20 cellular contexts compared by ENCODE assay signal in the genomic region with DNA sequence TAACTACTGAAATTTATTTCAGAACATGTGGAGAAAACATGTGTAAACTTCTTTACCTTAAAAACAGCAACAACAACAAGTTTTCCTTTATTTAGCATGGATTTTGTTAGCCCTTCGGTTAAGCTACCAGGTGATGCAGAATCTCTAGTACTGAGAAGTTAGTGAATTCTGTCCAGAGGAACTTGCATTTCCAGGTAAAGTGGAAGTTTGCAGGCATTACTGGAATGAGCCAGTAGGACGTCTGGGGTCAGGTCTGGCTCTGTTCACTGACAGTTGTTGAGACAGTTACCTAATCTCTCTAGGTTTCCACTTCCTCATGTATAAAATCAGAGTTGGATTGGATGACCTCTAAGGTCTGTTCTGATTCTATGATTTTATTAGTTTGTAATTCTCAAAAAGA.
DNase-seq lines count a peak whose midpoint lies in the region; ATAC-seq and TF ChIP-seq lines count a peak whose summit lies in the region.
"Had no signal": no experiment of that assay in that cellular context is flagged by ENCODE, and none has a peak within 500 bp of the region (broad histone marks: within the 10 kb centered on the region; RNA-seq: fewer than 3 reads in every experiment).

No MANE protein-coding gene starts in this region.

- TF ChIP-seq CTCF in endodermal cell (conservative IDR thresholded peaks at IDR 0.05) (peak; percentile 66), neural progenitor cell (IDR thresholded peaks at IDR 0.05) (peak; percentile 5), ascending aorta (IDR thresholded peaks at IDR 0.05) (no peak)

- DNase-seq in DMS53 (lab: John Stamatoyannopoulos, UW) = peak; percentile 22
- DNase-seq in DMS53 treated with DMSO at 0.1 percent for 48 hours (lab: John Stamatoyannopoulos, UW; ENCODE audit: unreplicated experiment) = no peak
- no peak for DNase-seq in endodermal cell
- no peak for DNase-seq in neural progenitor cell (ENCODE audit: low spot score)
- no peak for DNase-seq in NCI-H2107 (lab: John Stamatoyannopoulos, UW)
- no peak for DNase-seq in effector memory CD8-positive, alpha-beta T cell
- no peak for DNase-seq in ascending aorta (ENCODE audit: low spot score in 2 of 2)
- DNase-seq: Caco-2; CD4-positive, CD25-positive, alpha-beta regulatory T cell; CD8-positive, alpha-beta T cell; DMS153; DMS79 treated with DMSO at 0.1 percent for 48 hours; GF-D8; GOT3; HFFc6 had no signal

- H4K20me1 ChIP-seq in neural progenitor cell (ENCODE audit: low read depth) = no peaks in the 10 kb centered on the region
- H4K20me1 ChIP-seq: BLaER1 had no signal

- no peak overlapping the region for H3K4me2 ChIP-seq in neural progenitor cell
- H3K4me2 ChIP-seq: BLaER1 had no signal

- H3K79me2 ChIP-seq in neural progenitor cell (ENCODE audit: low read depth) = no peaks in the 10 kb centered on the region

- no peak for ATAC-seq in effector memory CD8-positive, alpha-beta T cell (replicated peaks)
- ATAC-seq: CD8-positive, alpha-beta T cell had no signal

- 80 to 83% methylated on average over 1 to 2 of the region's 2 CpGs for WGBS in endodermal cell (ENCODE audit: insufficient coverage in 1 of 2, insufficient read length in 1 of 2), 2 experiments

- H3K9ac ChIP-seq in endodermal cell (ENCODE audit: extremely low read depth, low read length, poor library complexity, severe bottlenecking) (no peak overlapping the region), neural progenitor cell (no peak overlapping the region)
- H3K9ac ChIP-seq: BLaER1 had no signal

- no peak overlapping the region for H2AFZ ChIP-seq in neural progenitor cell (replicated peaks)

- H3F3A ChIP-seq in neural progenitor cell (ENCODE audit: low read depth) = peaks cover 19% of the 10 kb centered on the region

- no peak overlapping the region for H3K4me3 ChIP-seq in endodermal cell (ENCODE audit: low read length)
- H3K4me3 ChIP-seq in neural progenitor cell = no peak overlapping the region
- H3K4me3 ChIP-seq in ascending aorta = no peak overlapping the region
- H3K4me3 ChIP-seq: BLaER1, HAP-1 had no signal

- no peaks in the 10 kb centered on the region for H3K9me3 ChIP-seq in endodermal cell (ENCODE audit: control insufficient read depth, low read length)
- no peaks in the 10 kb centered on the region for H3K9me3 ChIP-seq in neural progenitor cell (ENCODE audit: low read depth)
- H3K9me3 ChIP-seq in ascending aorta = no peaks in the 10 kb centered on the region
- H3K9me3 ChIP-seq: Caco-2 had no signal

- H3K4me1 Mint-ChIP-seq in endodermal cell (peaks cover 15% of the 10 kb centered on the region), neural progenitor cell (peaks cover 19% of the 10 kb centered on the region)
- no peaks in the 10 kb centered on the region for H3K4me1 Mint-ChIP-seq in effector memory CD8-positive, alpha-beta T cell (ENCODE audit: low read depth in 2 of 2)
- H3K4me1 Mint-ChIP-seq: B cell had no signal

- H3K36me3 Mint-ChIP-seq in endodermal cell (ENCODE audit: low read depth) (no peaks in the 10 kb centered on the region), neural progenitor cell (no peaks in the 10 kb centered on the region)
- H3K36me3 Mint-ChIP-seq in effector memory CD8-positive, alpha-beta T cell (ENCODE audit: insufficient read depth) = no peaks in the 10 kb centered on the region
- H3K36me3 Mint-ChIP-seq: CD4-positive, CD25-positive, alpha-beta regulatory T cell; CD8-positive, alpha-beta T cell had no signal

- H3K4me1 ChIP-seq in endodermal cell (ENCODE audit: control insufficient read depth, insufficient read depth, low read length) (peaks cover 4% of the 10 kb centered on the region), neural progenitor cell (peaks cover 20% of the 10 kb centered on the region), ascending aorta (no peaks in the 10 kb centered on the region)
- H3K4me1 ChIP-seq: BLaER1, Caco-2 had no signal

- intact Hi-C loops in ascending aorta (cut with DNase I) = no loop called here

- H3K36me3 ChIP-seq in endodermal cell (ENCODE audit: control insufficient read depth, insufficient read depth, low read length) = no peaks in the 10 kb centered on the region
- no peaks in the 10 kb centered on the region for H3K36me3 ChIP-seq in neural progenitor cell
- no peaks in the 10 kb centered on the region for H3K36me3 ChIP-seq in ascending aorta
- H3K36me3 ChIP-seq: BLaER1, HAP-1 had no signal

- no peak overlapping the region for H3K27ac ChIP-seq in endodermal cell (ENCODE audit: low read depth, low read length)
- H3K27ac ChIP-seq in neural progenitor cell = no peak overlapping the region
- no peak overlapping the region for H3K27ac ChIP-seq in ascending aorta
- H3K27ac ChIP-seq: 22Rv1, BLaER1, C4-2B had no signal

- H3K27ac Mint-ChIP-seq in endodermal cell = no peak overlapping the region
- no peak overlapping the region for H3K27ac Mint-ChIP-seq in neural progenitor cell
- H3K27ac Mint-ChIP-seq in effector memory CD8-positive, alpha-beta T cell = no peak overlapping the region
- H3K27ac Mint-ChIP-seq: B cell; CD4-positive, CD25-positive, alpha-beta regulatory T cell; CD8-positive, alpha-beta T cell; HFFc6 had no signal

- H3K9me3 Mint-ChIP-seq in endodermal cell = peaks cover under 1% of the 10 kb centered on the region
- peaks cover 4% of the 10 kb centered on the region for H3K9me3 Mint-ChIP-seq in neural progenitor cell
- peaks cover 10 to 11% of the 10 kb centered on the region in 2 donors for H3K9me3 Mint-ChIP-seq in effector memory CD8-positive, alpha-beta T cell
- H3K9me3 Mint-ChIP-seq: CD8-positive, alpha-beta T cell had no signal

- no peak overlapping the region for H3K4me3 Mint-ChIP-seq in endodermal cell
- H3K4me3 Mint-ChIP-seq in neural progenitor cell = no peak overlapping the region
- no peak overlapping the region for H3K4me3 Mint-ChIP-seq in effector memory CD8-positive, alpha-beta T cell
- H3K4me3 Mint-ChIP-seq: B cell; CD4-positive, CD25-positive, alpha-beta regulatory T cell; CD8-positive, alpha-beta T cell; HFFc6 had no signal

- H3K27me3 Mint-ChIP-seq in endodermal cell (ENCODE audit: insufficient read depth) = peaks cover 82% of the 10 kb centered on the region
- peaks cover 4% of the 10 kb centered on the region for H3K27me3 Mint-ChIP-seq in neural progenitor cell (ENCODE audit: insufficient read depth, low read depth)
- H3K27me3 Mint-ChIP-seq in effector memory CD8-positive, alpha-beta T cell = no peaks in the 10 kb centered on the region
- H3K27me3 Mint-ChIP-seq: B cell; CD4-positive, CD25-positive, alpha-beta regulatory T cell had no signal

- H3K27me3 ChIP-seq in endodermal cell (ENCODE audit: control insufficient read depth, insufficient read depth, low read length, poor library complexity, severe bottlenecking) = peaks cover 66% of the 10 kb centered on the region
- H3K27me3 ChIP-seq in neural progenitor cell = peaks cover 34% of the 10 kb centered on the region
- H3K27me3 ChIP-seq in ascending aorta = no peaks in the 10 kb centered on the region
- H3K27me3 ChIP-seq: BLaER1 had no signal

Comparison
In these comparisons a context has a peak if more than half of its experiments do, and no peak if none do; other contexts are left out.
1. CTCF ChIP-seq: peak in endodermal cell (single experiment) and neural progenitor cell (single experiment); none in ascending aorta (0 of 3).